15 cellular contexts compared by ENCODE assay signal in genomic region chr9:134224827-134225154, GRCh38.
"Had no signal": no experiment of that assay in that cellular context is flagged by ENCODE, and none has a peak within 500 bp of the region (broad histone marks: within the 10 kb centered on the region; RNA-seq: fewer than 3 reads in every experiment).

No MANE protein-coding gene starts in this region.

- H3K4me3 ChIP-seq: adrenal gland, left lung, tibial artery had no signal

- H3K36me3 ChIP-seq: adrenal gland, left lung, tibial artery, WERI-Rb-1 had no signal

- H3K27me3 ChIP-seq: adrenal gland had no signal

- ATAC-seq: left lung; SK-N-SH treated with all-trans-retinoic acid at 6 μM for 48 hours; stimulated activated naive CD8-positive, alpha-beta T cell treated with anti-CD3 and anti-CD28 coated beads, Interleukin-15, amount 100 ng/mL, for 72 hours had no signal

- H3K9me3 ChIP-seq: adrenal gland, left lung, tibial artery had no signal

- H3K27ac ChIP-seq: left lung, tibial artery, WERI-Rb-1 had no signal

- DNase-seq: activated CD4-positive, CD25-positive, alpha-beta regulatory T cell treated with anti-CD3 and anti-CD28 coated beads, Interleukin-2, amount 50 U/mL, for 72 hours; activated CD8-positive, alpha-beta memory T cell treated with anti-CD3 and anti-CD28 coated beads, Interleukin-2, amount 50 U/mL, for 4 hours; activated naive CD4-positive, alpha-beta T cell; activated T-cell treated with anti-CD3 and anti-CD28 coated beads, Interleukin-2, amount 50 U/mL, for 24 hours; effector memory CD4-positive, alpha-beta T cell; hypothalamus; retina; stimulated activated CD4-positive, alpha-beta T cell treated with anti-CD3 and anti-CD28 coated beads, Interleukin-12 subunit alpha, Interleukin-12 subunit beta, amount 100 ng/mL, for 4 hours; stimulated activated CD4-positive, alpha-beta T cell treated with anti-CD3 and anti-CD28 coated beads, Interleukin-4, amount 100 ng/mL, for 4 hours; stimulated activated naive CD8-positive, alpha-beta T cell treated with anti-CD3 and anti-CD28 coated beads, Interleukin-15, amount 100 ng/mL, for 72 hours; tibial artery; WERI-Rb-1 had no signal
